Comparison of ENCODE assay signal across 1 cellular context in the genomic region with DNA sequence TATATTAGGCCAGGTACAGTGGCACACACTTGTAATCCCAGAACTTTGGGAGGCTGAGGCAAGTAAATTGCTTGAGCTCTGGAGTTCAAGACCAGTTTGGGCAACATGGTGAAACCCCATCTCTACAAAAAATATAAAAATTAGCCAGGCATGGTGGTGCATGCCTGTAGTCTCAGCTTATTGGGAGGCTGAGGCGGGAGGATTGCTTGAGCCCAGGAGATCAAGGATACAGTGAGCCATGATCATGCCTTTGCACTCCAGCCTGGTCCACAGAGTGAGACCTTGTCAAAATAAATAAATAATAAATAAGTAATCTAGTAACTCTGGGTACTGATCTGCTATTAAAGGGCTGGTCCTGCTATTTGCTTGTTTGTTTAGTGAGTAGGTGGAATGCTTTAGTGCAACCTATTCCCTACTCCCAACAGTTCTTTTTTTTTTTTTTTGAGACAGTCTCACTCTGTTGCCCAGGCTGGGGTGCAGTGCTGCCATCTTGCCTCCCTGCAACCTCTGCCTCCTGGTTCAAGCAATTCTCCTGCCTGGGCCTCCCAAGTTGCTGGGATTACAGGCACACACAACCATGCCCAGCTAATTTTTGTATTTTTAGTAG.
TF ChIP-seq lines count a peak whose summit lies in the region.

No MANE protein-coding gene starts in this region.

TF ChIP-seq in A549, 52 proteins besides CTCF, POLR2A, EP300 and RAD21 (continued from another document):
- TF ChIP-seq RFX5 (IDR thresholded peaks at IDR 0.05): no peak
- TF ChIP-seq ZFP36 (IDR thresholded peaks at IDR 0.05; ENCODE audit: borderline replicate concordance, partially characterized antibody): no peak
- TF ChIP-seq FOSB (CRISPR knock-in tag; IDR thresholded peaks at IDR 0.05): no peak
- TF ChIP-seq, protein P1, sequence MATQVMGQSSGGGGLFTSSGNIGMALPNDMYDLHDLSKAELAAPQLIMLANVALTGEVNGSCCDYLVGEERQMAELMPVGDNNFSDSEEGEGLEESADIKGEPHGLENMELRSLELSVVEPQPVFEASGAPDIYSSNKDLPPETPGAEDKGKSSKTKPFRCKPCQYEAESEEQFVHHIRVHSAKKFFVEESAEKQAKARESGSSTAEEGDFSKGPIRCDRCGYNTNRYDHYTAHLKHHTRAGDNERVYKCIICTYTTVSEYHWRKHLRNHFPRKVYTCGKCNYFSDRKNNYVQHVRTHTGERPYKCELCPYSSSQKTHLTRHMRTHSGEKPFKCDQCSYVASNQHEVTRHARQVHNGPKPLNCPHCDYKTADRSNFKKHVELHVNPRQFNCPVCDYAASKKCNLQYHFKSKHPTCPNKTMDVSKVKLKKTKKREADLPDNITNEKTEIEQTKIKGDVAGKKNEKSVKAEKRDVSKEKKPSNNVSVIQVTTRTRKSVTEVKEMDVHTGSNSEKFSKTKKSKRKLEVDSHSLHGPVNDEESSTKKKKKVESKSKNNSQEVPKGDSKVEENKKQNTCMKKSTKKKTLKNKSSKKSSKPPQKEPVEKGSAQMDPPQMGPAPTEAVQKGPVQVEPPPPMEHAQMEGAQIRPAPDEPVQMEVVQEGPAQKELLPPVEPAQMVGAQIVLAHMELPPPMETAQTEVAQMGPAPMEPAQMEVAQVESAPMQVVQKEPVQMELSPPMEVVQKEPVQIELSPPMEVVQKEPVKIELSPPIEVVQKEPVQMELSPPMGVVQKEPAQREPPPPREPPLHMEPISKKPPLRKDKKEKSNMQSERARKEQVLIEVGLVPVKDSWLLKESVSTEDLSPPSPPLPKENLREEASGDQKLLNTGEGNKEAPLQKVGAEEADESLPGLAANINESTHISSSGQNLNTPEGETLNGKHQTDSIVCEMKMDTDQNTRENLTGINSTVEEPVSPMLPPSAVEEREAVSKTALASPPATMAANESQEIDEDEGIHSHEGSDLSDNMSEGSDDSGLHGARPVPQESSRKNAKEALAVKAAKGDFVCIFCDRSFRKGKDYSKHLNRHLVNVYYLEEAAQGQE (IDR thresholded peaks at IDR 0.05): no peak
- no peak for TF ChIP-seq ZC3H11A (IDR thresholded peaks at IDR 0.05)
